In genomic region chr15:85483955-85484354, GRCh38 we compare ENCODE assay signal across 7 cellular contexts.
DNase-seq lines count a peak whose midpoint lies in the region; ATAC-seq and TF ChIP-seq lines count a peak whose summit lies in the region.
"Not testable (repeated sequence)": the region's sequence is repeated elsewhere in the genome, so short reads cannot be mapped to it uniquely, and the experiment has no call there.

No MANE protein-coding gene starts in this region.

- H3K23ac ChIP-seq in mesenchymal stem cell (ENCODE audit: low read length in 2 of 2), result not testable (repeated sequence)

- H3K9ac ChIP-seq in OCI-LY1 (ENCODE audit: low read length), result not testable (repeated sequence)
- peak overlapping the region; percentile 6 for H3K9ac ChIP-seq in mesenchymal stem cell (ENCODE audit: low read length)

- not testable (repeated sequence) for H4K20me1 ChIP-seq in OCI-LY1 (ENCODE audit: insufficient read depth, low read length)

- H3K79me2 ChIP-seq in OCI-LY1 (ENCODE audit: insufficient read depth, low read length), result peaks cover 34% of the 10 kb centered on the region

- ATAC-seq in CD8-positive, alpha-beta T cell, result not testable (repeated sequence)

- intact Hi-C loops in CD8-positive, alpha-beta T cell (cut with DNase I, micrococcal nuclease), result loop anchor here in 1 of 2 experiments (10.0 kb wide), 2 partner anchors 69 to 221 kb away; no protein-coding TSS in a partner anchor
- intact Hi-C loops in activated CD4-positive, alpha-beta T cell treated with anti-CD3 and anti-CD28 coated beads, Interleukin-2, amount 10 ng/mL, durations not matched to agents 24 days and 14 days (cut with micrococcal nuclease), result loop anchor here (5.0 kb wide), 1 partner anchor 187 kb away; no protein-coding TSS in a partner anchor

- H3K27me3 Mint-ChIP-seq in CD8-positive, alpha-beta T cell (ENCODE audit: low read depth); activated CD4-positive, alpha-beta T cell treated with anti-CD3 and anti-CD28 coated beads, Interleukin-2, amount 10 ng/mL, durations not matched to agents 24 days and 14 days; chondrocyte (ENCODE audit: low read depth); osteocyte (ENCODE audit: unreplicated experiment): not testable (repeated sequence)

- not testable (repeated sequence) for H3K9me3 ChIP-seq in CD8-positive, alpha-beta T cell (ENCODE audit: low read length); OCI-LY1 (ENCODE audit: low read length); mesenchymal stem cell (ENCODE audit: control insufficient read depth, low read length)

- peaks cover 72% of the 10 kb centered on the region for H3K4me1 Mint-ChIP-seq in CD8-positive, alpha-beta T cell (ENCODE audit: low read depth)
- H3K4me1 Mint-ChIP-seq in activated CD4-positive, alpha-beta T cell treated with anti-CD3 and anti-CD28 coated beads, Interleukin-2, amount 10 ng/mL, durations not matched to agents 24 days and 14 days, result peaks cover 31% of the 10 kb centered on the region
- H3K4me1 Mint-ChIP-seq in chondrocyte (ENCODE audit: low read depth) (peaks cover 57% of the 10 kb centered on the region), osteocyte (ENCODE audit: unreplicated experiment) (peaks cover 69% of the 10 kb centered on the region)

- peak overlapping the region; percentile 27 for H3K27ac Mint-ChIP-seq in CD8-positive, alpha-beta T cell
- not testable (repeated sequence) for H3K27ac Mint-ChIP-seq in activated CD4-positive, alpha-beta T cell treated with anti-CD3 and anti-CD28 coated beads, Interleukin-2, amount 10 ng/mL, durations not matched to agents 24 days and 14 days
- H3K27ac Mint-ChIP-seq in chondrocyte (ENCODE audit: unreplicated experiment) (peak overlapping the region; percentile 34), osteocyte (ENCODE audit: unreplicated experiment) (peak overlapping the region; percentile 60)

- POLR2A ChIA-PET in CD8-positive, alpha-beta T cell (lab: Charles Lee), result not testable (repeated sequence)

- not testable (repeated sequence) for H3K36me3 ChIP-seq in CD8-positive, alpha-beta T cell (ENCODE audit: insufficient read depth, low read length); OCI-LY1 (ENCODE audit: insufficient read depth, low read length); mesenchymal stem cell (ENCODE audit: control insufficient read depth in 1 of 2, insufficient read depth in 2 of 2, low read depth in 1 of 2, low read length in 2 of 2)

- H3F3A ChIP-seq in OCI-LY1 (ENCODE audit: insufficient read depth, low read length), result not testable (repeated sequence)

- H4K8ac ChIP-seq in mesenchymal stem cell (ENCODE audit: low read length), result not testable (repeated sequence)

- not testable (repeated sequence) for H3K9me2 ChIP-seq in OCI-LY1 (ENCODE audit: low read depth, low read length)

- peaks cover 36% of the 10 kb centered on the region for H3K4me1 ChIP-seq in CD8-positive, alpha-beta T cell (ENCODE audit: insufficient read depth, low read length)
- peaks cover 79% of the 10 kb centered on the region for H3K4me1 ChIP-seq in OCI-LY1 (ENCODE audit: insufficient read depth, low read length, severe bottlenecking)
- peaks cover 13% of the 10 kb centered on the region for H3K4me1 ChIP-seq in mesenchymal stem cell (ENCODE audit: control insufficient read depth, insufficient read depth, low read depth, low read length)

- H3K79me1 ChIP-seq in mesenchymal stem cell (replicated peaks; ENCODE audit: low read length, poor library complexity, severe bottlenecking), result not testable (repeated sequence)

- H3K27me3 ChIP-seq in CD8-positive, alpha-beta T cell (ENCODE audit: insufficient read depth, low read length); OCI-LY1 (ENCODE audit: insufficient read depth, low read length); mesenchymal stem cell (ENCODE audit: control insufficient read depth in 1 of 2, insufficient read depth in 1 of 2, low read length in 2 of 2): not testable (repeated sequence)

- not testable (repeated sequence) for H2BK15ac ChIP-seq in mesenchymal stem cell (ENCODE audit: low read depth, poor library complexity, severe bottlenecking)

- not testable (repeated sequence) for H2BK12ac ChIP-seq in mesenchymal stem cell (ENCODE audit: low read length in 2 of 2)

- H3K9me3 Mint-ChIP-seq in CD8-positive, alpha-beta T cell; activated CD4-positive, alpha-beta T cell treated with anti-CD3 and anti-CD28 coated beads, Interleukin-2, amount 10 ng/mL, durations not matched to agents 24 days and 14 days; chondrocyte (ENCODE audit: low read depth); osteocyte (ENCODE audit: unreplicated experiment): not testable (repeated sequence)

- H3K4me3 ChIP-seq in CD8-positive, alpha-beta T cell (ENCODE audit: low read depth, low read length); OCI-LY1 (ENCODE audit: low read depth, low read length, poor library complexity, severe bottlenecking); mesenchymal stem cell (ENCODE audit: insufficient read depth in 1 of 2, low read depth in 1 of 2, low read length in 2 of 2): not testable (repeated sequence)

- not testable (repeated sequence) for H4K91ac ChIP-seq in mesenchymal stem cell (ENCODE audit: low read length)

- not testable (repeated sequence) for TF ChIP-seq CTCF in CD8-positive, alpha-beta T cell (IDR thresholded peaks at IDR 0.05); OCI-LY1 (IDR thresholded peaks at IDR 0.05; ENCODE audit: low read length); chondrocyte (IDR thresholded peaks at IDR 0.05); osteocyte (IDR thresholded peaks at IDR 0.05)

- H2BK5ac ChIP-seq in mesenchymal stem cell (ENCODE audit: low read depth, low read length, poor library complexity, severe bottlenecking), result not testable (repeated sequence)

- peak overlapping the region; percentile 27; the same call in 1 of the 2 replicates for H3K4me2 ChIP-seq in OCI-LY1 (ENCODE audit: low read length)
- H3K4me2 ChIP-seq in mesenchymal stem cell (ENCODE audit: low read length, poor library complexity, severe bottlenecking), result not testable (repeated sequence)

- not testable (repeated sequence) for H2BK120ac ChIP-seq in mesenchymal stem cell (ENCODE audit: low read depth, low read length)

- not testable (repeated sequence) for H2AFZ ChIP-seq in OCI-LY1 (ENCODE audit: low read length); mesenchymal stem cell (ENCODE audit: low read depth, low read length)

- H3K18ac ChIP-seq in mesenchymal stem cell (ENCODE audit: low read depth in 1 of 2, low read length in 2 of 2), result not testable (repeated sequence)

- not testable (repeated sequence) for H3K4ac ChIP-seq in mesenchymal stem cell (ENCODE audit: low read depth in 1 of 2, low read length in 2 of 2)

- peaks cover 15% of the 10 kb centered on the region for H3K36me3 Mint-ChIP-seq in CD8-positive, alpha-beta T cell
- peaks cover 11% of the 10 kb centered on the region for H3K36me3 Mint-ChIP-seq in activated CD4-positive, alpha-beta T cell treated with anti-CD3 and anti-CD28 coated beads, Interleukin-2, amount 10 ng/mL, durations not matched to agents 24 days and 14 days (ENCODE audit: low read depth)
- H3K36me3 Mint-ChIP-seq in chondrocyte (ENCODE audit: low read depth); osteocyte (ENCODE audit: unreplicated experiment): not testable (repeated sequence)

- 100% methylated on average over 1 of the region's 1 CpG for WGBS in mesenchymal stem cell

- not testable (repeated sequence) for H2AK5ac ChIP-seq in mesenchymal stem cell (ENCODE audit: low read length, severe bottlenecking)

- not testable (repeated sequence) for DNase-seq in CD8-positive, alpha-beta T cell; chondrocyte (ENCODE audit: low spot score); mesenchymal stem cell; osteocyte (ENCODE audit: extremely low spot score, unreplicated experiment)
- peak; percentile 39 for DNase-seq in NCI-H1105 treated with DMSO at 0.1 percent for 48 hours (lab: John Stamatoyannopoulos, UW)
- DNase-seq in activated CD4-positive, alpha-beta T cell treated with anti-CD3 and anti-CD28 coated beads, Interleukin-2, amount 10 ng/mL, durations not matched to agents 24 days and 14 days, result peak; percentile 50

- not testable (repeated sequence) for H3K14ac ChIP-seq in mesenchymal stem cell (ENCODE audit: low read length in 2 of 2)

- H3K4me3 Mint-ChIP-seq in CD8-positive, alpha-beta T cell; activated CD4-positive, alpha-beta T cell treated with anti-CD3 and anti-CD28 coated beads, Interleukin-2, amount 10 ng/mL, durations not matched to agents 24 days and 14 days; chondrocyte (ENCODE audit: unreplicated experiment); osteocyte (ENCODE audit: unreplicated experiment): not testable (repeated sequence)

- not testable (repeated sequence) for H3K27ac ChIP-seq in CD8-positive, alpha-beta T cell (ENCODE audit: low read depth, low read length)
- H3K27ac ChIP-seq in OCI-LY1 (ENCODE audit: low read depth, low read length, poor library complexity, severe bottlenecking) (peak overlapping the region; percentile 71), mesenchymal stem cell (ENCODE audit: low read length, poor library complexity, severe bottlenecking) (peak overlapping the region; percentile 43)

- CTCF ChIA-PET in CD8-positive, alpha-beta T cell (lab: Charles Lee), result interaction anchor here (1.2 to 1.3 kb wide), 2 partner anchors 8 to 102 kb away, joined by 3 to 4 read pairs; no protein-coding TSS in a partner anchor
